28 cellular contexts compared by ENCODE assay signal in genomic region chr15:75059607-75060006, GRCh38.
"Had no signal": no experiment of that assay in that cellular context is flagged by ENCODE, and none has a peak within 500 bp of the region (broad histone marks: within the 10 kb centered on the region; RNA-seq: fewer than 3 reads in every experiment).

No MANE protein-coding gene starts in this region.

- H3K4me3 Mint-ChIP-seq: activated naive CD8-positive, alpha-beta T cell; activated T-helper 17 cell treated with anti-CD3 and anti-CD28 coated beads, Interleukin-2, amount 50 U/mL, for 72 hours; immature natural killer cell; naive thymus-derived CD4-positive, alpha-beta T cell; neural crest cell; stimulated activated naive B cell treated with anti-CD40 and anti-IgM and Interleukin-4, amounts not matched to agents 10 μg/mL and 1 μg/mL and 100 μg/mL, for 72 hours had no signal

- H2AFZ ChIP-seq: hepatocyte had no signal

- H3K9me3 ChIP-seq: breast epithelium, left lung, thoracic aorta, upper lobe of left lung had no signal

- H3K27me3 ChIP-seq: breast epithelium, hepatocyte, left lung, upper lobe of left lung had no signal

- H3K79me2 ChIP-seq: hepatocyte had no signal

- H3K9me3 Mint-ChIP-seq: activated T-helper 17 cell treated with anti-CD3 and anti-CD28 coated beads, Interleukin-2, amount 50 U/mL, for 72 hours; immature natural killer cell; neural crest cell; stimulated activated naive B cell treated with anti-CD40 and anti-IgM and Interleukin-4, amounts not matched to agents 10 μg/mL and 1 μg/mL and 100 μg/mL, for 72 hours had no signal

- ATAC-seq: activated T-helper 17 cell treated with anti-CD3 and anti-CD28 coated beads, Interleukin-2, amount 50 U/mL, for 72 hours; esophagus mucosa; left lung; naive thymus-derived CD4-positive, alpha-beta T cell; sciatic nerve; stimulated activated naive B cell treated with anti-CD40 and anti-IgM and Interleukin-4, amounts not matched to agents 10 μg/mL and 1 μg/mL and 100 μg/mL, for 72 hours had no signal

- H3K36me3 ChIP-seq: breast epithelium, left lung, thoracic aorta, upper lobe of left lung had no signal

- H3K27me3 Mint-ChIP-seq: activated naive CD8-positive, alpha-beta T cell; activated T-helper 17 cell treated with anti-CD3 and anti-CD28 coated beads, Interleukin-2, amount 50 U/mL, for 72 hours; naive thymus-derived CD4-positive, alpha-beta T cell; stimulated activated naive B cell treated with anti-CD40 and anti-IgM and Interleukin-4, amounts not matched to agents 10 μg/mL and 1 μg/mL and 100 μg/mL, for 72 hours had no signal

- DNase-seq: activated CD4-positive, alpha-beta T cell treated with anti-CD3 and anti-CD28 coated beads for 1 hour; activated CD4-positive, alpha-beta T cell treated with anti-CD3 and anti-CD28 coated beads, Interleukin-2, amount 50 U/mL, for 1 hour; activated naive CD4-positive, alpha-beta T cell; activated T-cell treated with anti-CD3 and anti-CD28 coated beads for 4 hours; amniotic stem cell; effector CD4-positive, alpha-beta T cell; foreskin melanocyte; glutamatergic neuron; immature natural killer cell; left lung; naive thymus-derived CD4-positive, alpha-beta T cell; occipital lobe; posterior cingulate gyrus; small intestine; stimulated activated naive B cell treated with anti-CD40 and anti-IgM and Interleukin-4, amounts not matched to agents 10 μg/mL and 1 μg/mL and 100 μg/mL, for 72 hours; SW 1271 had no signal

- H3K4me3 ChIP-seq: breast epithelium, hepatocyte, left lung, lung, SK-N-MC, thoracic aorta, upper lobe of left lung had no signal

- H3K4me1 ChIP-seq: breast epithelium had no signal

- H3K4me2 ChIP-seq: hepatocyte had no signal

- H3K27ac ChIP-seq: breast epithelium, left lung, SK-N-MC, thoracic aorta, upper lobe of left lung, VCaP had no signal

- H3K27ac Mint-ChIP-seq: activated naive CD8-positive, alpha-beta T cell; activated T-helper 17 cell treated with anti-CD3 and anti-CD28 coated beads, Interleukin-2, amount 50 U/mL, for 72 hours; immature natural killer cell; naive thymus-derived CD4-positive, alpha-beta T cell; stimulated activated naive B cell treated with anti-CD40 and anti-IgM and Interleukin-4, amounts not matched to agents 10 μg/mL and 1 μg/mL and 100 μg/mL, for 72 hours had no signal

- H3K36me3 Mint-ChIP-seq: immature natural killer cell had no signal

- FAIRE-seq: small intestine had no signal

- H3K4me1 Mint-ChIP-seq: activated T-helper 17 cell treated with anti-CD3 and anti-CD28 coated beads, Interleukin-2, amount 50 U/mL, for 72 hours had no signal
